In genomic region chr1:21326861-21327344, GRCh38 we compare ENCODE assay signal across 8 cellular contexts. TPM values are rescaled to one million over a fixed set of nuclear protein-coding genes. Genes with fewer than 3 reads are reported as not detected.
A peak's percentile ranks its signal among the peaks of the same experiment; 100 is the strongest.
DNase-seq lines count a peak whose midpoint lies in the region; ATAC-seq and TF ChIP-seq lines count a peak whose summit lies in the region.
"Had no signal": no experiment of that assay in that cellular context is flagged by ENCODE, and none has a peak within 500 bp of the region (broad histone marks: within the 10 kb centered on the region; RNA-seq: fewer than 3 reads in every experiment).

No MANE protein-coding gene starts in this region.

- H3K9me3 ChIP-seq in NT2/D1 (ENCODE audit: insufficient read depth, low read length) (no peaks in the 10 kb centered on the region), breast epithelium (no peaks in the 10 kb centered on the region), lower lobe of right lung (no peaks in the 10 kb centered on the region), suprapubic skin (no peaks in the 10 kb centered on the region)

- DNase-seq in NT2/D1 (ENCODE audit: low read depth, low spot score) (no peak), breast epithelium (ENCODE audit: low spot score in 2 of 2) (no peak), lower lobe of right lung (no peak), suprapubic skin (ENCODE audit: low spot score in 2 of 2) (no peak), iPS-NIHi11 (ENCODE audit: low spot score) (no peak)
- no peak for DNase-seq in activated effector memory CD4-positive, alpha-beta T cell treated with anti-CD3 and anti-CD28 coated beads, Interleukin-2, amount 50 U/mL, for 16 hours
- DNase-seq: NCI-H1105 treated with DMSO at 0.1 percent for 48 hours had no signal

- TF ChIP-seq POLR2A in breast epithelium (IDR thresholded peaks at IDR 0.05) (no peak), suprapubic skin (IDR thresholded peaks at IDR 0.05) (no peak)

- no peak for TF ChIP-seq EP300 in suprapubic skin (IDR thresholded peaks at IDR 0.05)

- no peak for TF ChIP-seq CTCF in breast epithelium (IDR thresholded peaks at IDR 0.05)
- TF ChIP-seq CTCF in lower lobe of right lung (IDR thresholded peaks at IDR 0.05) = no peak
- no peak for TF ChIP-seq CTCF in suprapubic skin (IDR thresholded peaks at IDR 0.05)

- no peak overlapping the region for H3K4me3 ChIP-seq in NT2/D1 (ENCODE audit: insufficient read length, low read depth)
- no peak overlapping the region for H3K4me3 ChIP-seq in breast epithelium
- no peak overlapping the region for H3K4me3 ChIP-seq in lower lobe of right lung
- H3K4me3 ChIP-seq in suprapubic skin = no peak overlapping the region

- H3K27me3 ChIP-seq in NT2/D1 (ENCODE audit: insufficient read depth, insufficient read length) = no peaks in the 10 kb centered on the region
- no peaks in the 10 kb centered on the region for H3K27me3 ChIP-seq in breast epithelium
- H3K27me3 ChIP-seq in lower lobe of right lung (ENCODE audit: low read depth) = no peaks in the 10 kb centered on the region
- H3K27me3 ChIP-seq in suprapubic skin = no peaks in the 10 kb centered on the region

- H3K27ac ChIP-seq in breast epithelium = peak overlapping the region; percentile 94 to 97
- peak overlapping the region; percentile 41 for H3K27ac ChIP-seq in lower lobe of right lung
- H3K27ac ChIP-seq in suprapubic skin = peak overlapping the region; percentile 74

- WGBS in suprapubic skin = 39% methylated on average over 6 of the region's 10 CpGs

- intact Hi-C loops in breast epithelium (cut with DNase I; ENCODE audit: low total_unique reads) = no loop called here
- intact Hi-C loops in lower lobe of right lung (cut with DNase I) = no loop called here

- H3K36me3 ChIP-seq in NT2/D1 (ENCODE audit: insufficient read depth, insufficient read length, low read length) (peaks cover 4% of the 10 kb centered on the region), breast epithelium (no peaks in the 10 kb centered on the region), lower lobe of right lung (no peaks in the 10 kb centered on the region), suprapubic skin (no peaks in the 10 kb centered on the region)

- H3K4me1 ChIP-seq in NT2/D1 (ENCODE audit: insufficient read depth, insufficient read length) (peaks cover 42% of the 10 kb centered on the region), breast epithelium (peaks cover 27 to 56% of the 10 kb centered on the region in 2 donors), lower lobe of right lung (peaks cover 75% of the 10 kb centered on the region), suprapubic skin (peaks cover 92% of the 10 kb centered on the region)

- ATAC-seq in lower lobe of right lung = no peak
- ATAC-seq in GM18873 (IDR thresholded peaks at IDR 0.05; ENCODE audit: low FRiP score, unreplicated experiment) = no peak

- H3K9ac ChIP-seq in NT2/D1 (ENCODE audit: insufficient read length, low read depth) = peak overlapping the region; percentile 26

RNA-seq across cellular contexts. Expression of gene ECE1, which starts 36.6 kb away (rescaled TPM):
- total RNA-seq in breast epithelium = 100 to 1,000 TPM in 2 of 3 donors, 10 to 100 TPM in 1; 62.6 to 121 (median 112) TPM
- total RNA-seq in lower lobe of right lung = 90.9 TPM
- 10 to 100 TPM; 40.8 to 64.2 (median 55.3) TPM for total RNA-seq in suprapubic skin

Comparison
In these comparisons a context has a peak if more than half of its experiments do, and no peak if none do; other contexts are left out.
1. H3K27ac ChIP-seq: peak in every context shown above with its lines; median percentile 96 in breast epithelium; 74 in suprapubic skin; 41 in lower lobe of right lung.